In genomic region chr6:29834564-29835436, GRCh38 we compare ENCODE assay signal across 7 cellular contexts. TPM values are rescaled to one million over a fixed set of nuclear protein-coding genes. Genes with fewer than 3 reads are reported as not detected.
DNase-seq lines count a peak whose midpoint lies in the region; ATAC-seq and TF ChIP-seq lines count a peak whose summit lies in the region.

No MANE protein-coding gene starts in this region.

- H3K27ac ChIP-seq in OCI-LY7 (ENCODE audit: low read depth, low read length, poor library complexity, severe bottlenecking) = no peak overlapping the region

- ATAC-seq in left cardiac atrium = peak; percentile 53 to 60

- no peaks in the 10 kb centered on the region for H3K79me2 ChIP-seq in OCI-LY7 (ENCODE audit: insufficient read depth, low read depth, low read length)

- CTCF ChIA-PET in OCI-LY7 (lab: Charles Lee; ENCODE audit: unreplicated experiment) = interaction anchor here (1.1 to 1.4 kb wide), 2 partner anchors 76 to 96 kb away, joined by 4 to 5 read pairs; no protein-coding TSS in a partner anchor

- H4K20me1 ChIP-seq in OCI-LY7 (ENCODE audit: insufficient read depth, low read length) = no peaks in the 10 kb centered on the region; the same call in 1 of the 2 replicates

- BruUV-seq in OCI-LY7 (replicated peaks; lab: Mats Ljungman, UMichigan) = no TSS peak

- H3K9me3 ChIP-seq in OCI-LY7 (ENCODE audit: low read length) = no peaks in the 10 kb centered on the region

- peak; percentile 40 for DNase-seq in OCI-LY7 (ENCODE audit: low spot score)
- DNase-seq in activated effector memory CD4-positive, alpha-beta T cell treated with anti-CD3 and anti-CD28 coated beads, Interleukin-2, amount 50 U/mL, for 16 hours = peak; percentile 85
- peak; percentile 42 for DNase-seq in left cardiac atrium
- peak; percentile 39 for DNase-seq in stimulated activated CD4-positive, alpha-beta T cell treated with anti-CD3 and anti-CD28 coated beads, Interleukin-1b, Interleukin-23, amount 100 ng/mL, for 48 hours
- DNase-seq in NCI-H524 treated with DMSO at 0.1 percent for 48 hours (lab: John Stamatoyannopoulos, UW) = no peak
- DNase-seq in GM19240 (ENCODE audit: insufficient read length, low spot score) = no peak

- H3K4me1 ChIP-seq in OCI-LY7 (ENCODE audit: insufficient read depth, low read length, poor library complexity, severe bottlenecking) = no peaks in the 10 kb centered on the region

- no peak overlapping the region for H2AFZ ChIP-seq in OCI-LY7 (ENCODE audit: low read length)

- H3K4me2 ChIP-seq in OCI-LY7 (ENCODE audit: low read length) = no peak overlapping the region

- peak; percentile 86 for TF ChIP-seq CTCF in GM12874 (IDR thresholded peaks at IDR 0.05; ENCODE audit: insufficient read depth, low read depth, low read length)
- peak; percentile 94 for TF ChIP-seq CTCF in OCI-LY7 (conservative IDR thresholded peaks at IDR 0.05; ENCODE audit: low read length)

- no peaks in the 10 kb centered on the region for H3K9me2 ChIP-seq in OCI-LY7 (ENCODE audit: insufficient read depth, low read length)

- no peak overlapping the region for H3K4me3 ChIP-seq in OCI-LY7 (ENCODE audit: low read depth, low read length, poor library complexity, severe bottlenecking)

- H3K36me3 ChIP-seq in OCI-LY7 (ENCODE audit: insufficient read depth, low read length) = no peaks in the 10 kb centered on the region

- POLR2A ChIA-PET in OCI-LY7 (lab: Charles Lee) = interaction anchor here (0.6 kb wide), 1 partner anchor 70 kb away, joined by 3 read pairs; no protein-coding TSS in a partner anchor

- intact Hi-C loops in OCI-LY7 (cut with micrococcal nuclease; ENCODE audit: unreplicated experiment) = loop anchor here (1.0 to 2.0 kb wide), 2 partner anchors 96 to 128 kb away; no protein-coding TSS in a partner anchor
- intact Hi-C loops in left cardiac atrium (cut with DNase I) = loop anchor here (2.0 to 10.0 kb wide), 4 partner anchors 96 to 190 kb away; no protein-coding TSS in a partner anchor

RNA-seq across cellular contexts. Expression of gene HLA-G, which starts 7.2 kb away (rescaled TPM):
- not detected in 2 replicates for total RNA-seq in OCI-LY7 (2014; rRNA removed; shearing (Covaris generic))
- total RNA-seq in OCI-LY7 (2022) (0.57 and 0.70 TPM in 2 replicates), left cardiac atrium (under 1 TPM in 1 of 2 donors, not detected in 1; 0.42 TPM)

Comparison
In these comparisons a context has a peak if more than half of its experiments do, and no peak if none do; other contexts are left out.
1. DNase-seq: peak in OCI-LY7 (single experiment), activated effector memory CD4-positive, alpha-beta T cell treated with anti-CD3 and anti-CD28 coated beads, Interleukin-2, amount 50 U/mL, for 16 hours (single experiment), left cardiac atrium (single experiment) and stimulated activated CD4-positive, alpha-beta T cell treated with anti-CD3 and anti-CD28 coated beads, Interleukin-1b, Interleukin-23, amount 100 ng/mL, for 48 hours (single experiment); none in NCI-H524 treated with DMSO at 0.1 percent for 48 hours (single experiment) and GM19240 (single experiment).